In the genomic region with DNA sequence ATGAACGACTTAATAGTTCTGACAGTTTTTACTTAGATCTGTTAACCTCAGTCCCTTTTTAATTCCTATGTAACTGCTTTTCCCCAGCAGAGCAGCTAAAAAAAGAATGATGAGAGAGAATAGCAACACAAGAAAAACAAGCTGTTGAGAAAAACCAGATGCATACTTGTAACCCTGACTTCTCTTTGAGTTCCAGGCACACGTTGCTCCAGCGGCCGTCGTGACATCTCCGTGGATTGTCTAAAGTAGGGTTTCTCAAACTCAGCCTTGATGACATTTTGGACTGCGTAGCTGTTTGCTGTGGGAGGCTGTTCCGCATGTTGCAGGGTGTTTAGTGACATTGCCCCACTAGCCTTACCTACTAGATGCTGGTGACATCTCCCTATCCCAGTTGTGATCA, we compare ENCODE assay signal across 16 cellular contexts.
"Had no signal": no experiment of that assay in that cellular context is flagged by ENCODE, and none has a peak within 500 bp of the region (broad histone marks: within the 10 kb centered on the region; RNA-seq: fewer than 3 reads in every experiment).

No MANE protein-coding gene starts in this region.

- ATAC-seq: activated T-cell treated with anti-CD3 and anti-CD28 coated beads, Interleukin-2, amount 50 U/mL, for 72 hours; effector memory CD8-positive, alpha-beta T cell; natural killer cell treated with Interleukin-12 subunit alpha and Interleukin-12 subunit beta and Interleukin-15 and Interleukin-18, amount 100 ng/mL, for 72 hours; stimulated activated naive CD8-positive, alpha-beta T cell treated with anti-CD3 and anti-CD28 coated beads, Interleukin-15, amount 100 ng/mL, for 72 hours had no signal

- H3K27ac Mint-ChIP-seq: activated naive CD4-positive, alpha-beta T cell treated with anti-CD3 and anti-CD28 coated beads, Interleukin-2, amount 50 U/mL, for 24 hours; activated T-cell treated with anti-CD3 and anti-CD28 coated beads, Interleukin-2, amount 50 U/mL, for 72 hours; effector memory CD8-positive, alpha-beta T cell; natural killer cell treated with Interleukin-12 subunit alpha and Interleukin-12 subunit beta and Interleukin-15 and Interleukin-18, amount 100 ng/mL, for 72 hours had no signal

- H3K27me3 Mint-ChIP-seq: activated naive CD4-positive, alpha-beta T cell treated with anti-CD3 and anti-CD28 coated beads, Interleukin-2, amount 50 U/mL, for 24 hours; effector memory CD8-positive, alpha-beta T cell; natural killer cell treated with Interleukin-12 subunit alpha and Interleukin-12 subunit beta and Interleukin-15 and Interleukin-18, amount 100 ng/mL, for 72 hours; stimulated activated naive CD8-positive, alpha-beta T cell treated with anti-CD3 and anti-CD28 coated beads, Interleukin-15, amount 100 ng/mL, for 72 hours had no signal

- H3K9me3 Mint-ChIP-seq: activated naive CD4-positive, alpha-beta T cell treated with anti-CD3 and anti-CD28 coated beads, Interleukin-2, amount 50 U/mL, for 24 hours; activated T-cell treated with anti-CD3 and anti-CD28 coated beads, Interleukin-2, amount 50 U/mL, for 72 hours; effector memory CD8-positive, alpha-beta T cell; immature natural killer cell; natural killer cell treated with Interleukin-12 subunit alpha and Interleukin-12 subunit beta and Interleukin-15 and Interleukin-18, amount 100 ng/mL, for 72 hours; stimulated activated naive CD8-positive, alpha-beta T cell treated with anti-CD3 and anti-CD28 coated beads, Interleukin-15, amount 100 ng/mL, for 72 hours had no signal

- H3K4me1 Mint-ChIP-seq: activated naive CD4-positive, alpha-beta T cell treated with anti-CD3 and anti-CD28 coated beads, Interleukin-2, amount 50 U/mL, for 24 hours; immature natural killer cell had no signal

- H3K4me3 Mint-ChIP-seq: activated naive CD4-positive, alpha-beta T cell treated with anti-CD3 and anti-CD28 coated beads, Interleukin-2, amount 50 U/mL, for 24 hours; activated T-cell treated with anti-CD3 and anti-CD28 coated beads, Interleukin-2, amount 50 U/mL, for 72 hours; effector memory CD8-positive, alpha-beta T cell; immature natural killer cell; natural killer cell treated with Interleukin-12 subunit alpha and Interleukin-12 subunit beta and Interleukin-15 and Interleukin-18, amount 100 ng/mL, for 72 hours; stimulated activated naive CD8-positive, alpha-beta T cell treated with anti-CD3 and anti-CD28 coated beads, Interleukin-15, amount 100 ng/mL, for 72 hours had no signal

- H3K9me3 ChIP-seq: adrenal gland had no signal

- H3K4me1 ChIP-seq: adrenal gland had no signal

- DNase-seq: activated CD4-positive, alpha-beta T cell treated with anti-CD3 and anti-CD28 coated beads, Interleukin-2, amount 50 U/mL, for 4 hours; activated effector memory CD4-positive, alpha-beta T cell treated with anti-CD3 and anti-CD28 coated beads, Interleukin-2, amount 50 U/mL, for 16 hours; activated T-cell treated with anti-CD3 and anti-CD28 coated beads, Interleukin-2, amount 50 U/mL, for 72 hours; adrenal gland; dermis blood vessel endothelial cell; effector memory CD8-positive, alpha-beta T cell; immature natural killer cell; mesendoderm; posterior cingulate gyrus; stimulated activated CD4-positive, alpha-beta T cell treated with anti-CD3 and anti-CD28 coated beads, Interleukin-4, amount 100 ng/mL, for 1 hour; stimulated activated naive CD8-positive, alpha-beta T cell treated with anti-CD3 and anti-CD28 coated beads, Interleukin-15, amount 100 ng/mL, for 72 hours; T-helper 2 cell; trophoblast cell had no signal

- H3K36me3 ChIP-seq: adrenal gland had no signal

- H3K36me3 Mint-ChIP-seq: natural killer cell treated with Interleukin-12 subunit alpha and Interleukin-12 subunit beta and Interleukin-15 and Interleukin-18, amount 100 ng/mL, for 72 hours had no signal

- H3K27me3 ChIP-seq: adrenal gland had no signal

- H3K27ac ChIP-seq: adrenal gland had no signal

- H3K4me3 ChIP-seq: adrenal gland, skin epidermis had no signal
